ENCODE assay signal across 1 cellular context in the genomic region with DNA sequence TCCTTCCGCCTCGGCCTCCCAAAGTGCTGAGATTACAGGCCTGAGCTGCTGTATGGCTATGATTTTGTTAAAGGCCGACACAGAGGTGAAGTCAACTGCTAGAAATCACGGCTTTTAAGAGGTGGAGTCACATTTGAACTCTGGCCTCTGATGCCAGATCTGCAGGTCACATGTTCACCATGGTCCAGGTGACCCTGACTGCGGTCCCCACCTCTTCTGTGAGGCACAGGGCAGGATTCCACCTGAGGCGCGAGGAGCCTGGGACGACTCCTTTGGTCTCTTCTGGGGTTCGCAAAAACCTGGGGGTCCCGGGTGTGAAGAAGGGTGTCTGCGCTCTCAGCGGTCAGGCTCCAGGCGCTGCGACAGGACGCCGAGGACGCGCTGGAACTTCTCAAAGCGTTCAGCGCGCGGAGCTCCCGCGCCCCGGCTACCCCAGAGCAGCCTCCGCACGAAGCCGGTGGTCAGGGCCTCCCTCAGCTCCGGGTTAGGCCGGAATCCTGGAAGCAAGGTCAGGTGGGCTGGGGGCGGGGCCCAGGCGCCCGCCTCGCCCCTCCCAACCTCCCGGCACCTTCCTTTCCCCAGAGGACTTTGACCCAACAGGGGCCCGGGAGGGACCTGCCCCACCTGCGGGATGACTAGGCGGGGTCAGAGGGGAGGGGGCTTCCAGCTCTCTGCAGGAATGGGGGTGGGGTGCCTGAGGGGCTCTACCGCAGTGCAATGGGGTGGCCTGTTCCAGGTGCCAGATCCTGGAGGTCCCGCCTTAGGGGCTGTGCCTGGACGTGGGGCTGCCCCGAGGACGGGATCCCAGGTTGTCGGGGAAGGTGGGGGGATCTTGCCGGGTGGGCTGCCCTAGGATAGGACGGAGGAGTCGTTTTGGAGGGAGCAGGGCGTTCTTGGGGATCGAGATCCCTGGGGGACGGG.
TF ChIP-seq lines count a peak whose summit lies in the region.

No MANE protein-coding gene starts in this region.

TF ChIP-seq in K562, 482 proteins besides CTCF, POLR2A, EP300 and RAD21 (continued from another document and continues in another):
- TF ChIP-seq, protein P1, sequence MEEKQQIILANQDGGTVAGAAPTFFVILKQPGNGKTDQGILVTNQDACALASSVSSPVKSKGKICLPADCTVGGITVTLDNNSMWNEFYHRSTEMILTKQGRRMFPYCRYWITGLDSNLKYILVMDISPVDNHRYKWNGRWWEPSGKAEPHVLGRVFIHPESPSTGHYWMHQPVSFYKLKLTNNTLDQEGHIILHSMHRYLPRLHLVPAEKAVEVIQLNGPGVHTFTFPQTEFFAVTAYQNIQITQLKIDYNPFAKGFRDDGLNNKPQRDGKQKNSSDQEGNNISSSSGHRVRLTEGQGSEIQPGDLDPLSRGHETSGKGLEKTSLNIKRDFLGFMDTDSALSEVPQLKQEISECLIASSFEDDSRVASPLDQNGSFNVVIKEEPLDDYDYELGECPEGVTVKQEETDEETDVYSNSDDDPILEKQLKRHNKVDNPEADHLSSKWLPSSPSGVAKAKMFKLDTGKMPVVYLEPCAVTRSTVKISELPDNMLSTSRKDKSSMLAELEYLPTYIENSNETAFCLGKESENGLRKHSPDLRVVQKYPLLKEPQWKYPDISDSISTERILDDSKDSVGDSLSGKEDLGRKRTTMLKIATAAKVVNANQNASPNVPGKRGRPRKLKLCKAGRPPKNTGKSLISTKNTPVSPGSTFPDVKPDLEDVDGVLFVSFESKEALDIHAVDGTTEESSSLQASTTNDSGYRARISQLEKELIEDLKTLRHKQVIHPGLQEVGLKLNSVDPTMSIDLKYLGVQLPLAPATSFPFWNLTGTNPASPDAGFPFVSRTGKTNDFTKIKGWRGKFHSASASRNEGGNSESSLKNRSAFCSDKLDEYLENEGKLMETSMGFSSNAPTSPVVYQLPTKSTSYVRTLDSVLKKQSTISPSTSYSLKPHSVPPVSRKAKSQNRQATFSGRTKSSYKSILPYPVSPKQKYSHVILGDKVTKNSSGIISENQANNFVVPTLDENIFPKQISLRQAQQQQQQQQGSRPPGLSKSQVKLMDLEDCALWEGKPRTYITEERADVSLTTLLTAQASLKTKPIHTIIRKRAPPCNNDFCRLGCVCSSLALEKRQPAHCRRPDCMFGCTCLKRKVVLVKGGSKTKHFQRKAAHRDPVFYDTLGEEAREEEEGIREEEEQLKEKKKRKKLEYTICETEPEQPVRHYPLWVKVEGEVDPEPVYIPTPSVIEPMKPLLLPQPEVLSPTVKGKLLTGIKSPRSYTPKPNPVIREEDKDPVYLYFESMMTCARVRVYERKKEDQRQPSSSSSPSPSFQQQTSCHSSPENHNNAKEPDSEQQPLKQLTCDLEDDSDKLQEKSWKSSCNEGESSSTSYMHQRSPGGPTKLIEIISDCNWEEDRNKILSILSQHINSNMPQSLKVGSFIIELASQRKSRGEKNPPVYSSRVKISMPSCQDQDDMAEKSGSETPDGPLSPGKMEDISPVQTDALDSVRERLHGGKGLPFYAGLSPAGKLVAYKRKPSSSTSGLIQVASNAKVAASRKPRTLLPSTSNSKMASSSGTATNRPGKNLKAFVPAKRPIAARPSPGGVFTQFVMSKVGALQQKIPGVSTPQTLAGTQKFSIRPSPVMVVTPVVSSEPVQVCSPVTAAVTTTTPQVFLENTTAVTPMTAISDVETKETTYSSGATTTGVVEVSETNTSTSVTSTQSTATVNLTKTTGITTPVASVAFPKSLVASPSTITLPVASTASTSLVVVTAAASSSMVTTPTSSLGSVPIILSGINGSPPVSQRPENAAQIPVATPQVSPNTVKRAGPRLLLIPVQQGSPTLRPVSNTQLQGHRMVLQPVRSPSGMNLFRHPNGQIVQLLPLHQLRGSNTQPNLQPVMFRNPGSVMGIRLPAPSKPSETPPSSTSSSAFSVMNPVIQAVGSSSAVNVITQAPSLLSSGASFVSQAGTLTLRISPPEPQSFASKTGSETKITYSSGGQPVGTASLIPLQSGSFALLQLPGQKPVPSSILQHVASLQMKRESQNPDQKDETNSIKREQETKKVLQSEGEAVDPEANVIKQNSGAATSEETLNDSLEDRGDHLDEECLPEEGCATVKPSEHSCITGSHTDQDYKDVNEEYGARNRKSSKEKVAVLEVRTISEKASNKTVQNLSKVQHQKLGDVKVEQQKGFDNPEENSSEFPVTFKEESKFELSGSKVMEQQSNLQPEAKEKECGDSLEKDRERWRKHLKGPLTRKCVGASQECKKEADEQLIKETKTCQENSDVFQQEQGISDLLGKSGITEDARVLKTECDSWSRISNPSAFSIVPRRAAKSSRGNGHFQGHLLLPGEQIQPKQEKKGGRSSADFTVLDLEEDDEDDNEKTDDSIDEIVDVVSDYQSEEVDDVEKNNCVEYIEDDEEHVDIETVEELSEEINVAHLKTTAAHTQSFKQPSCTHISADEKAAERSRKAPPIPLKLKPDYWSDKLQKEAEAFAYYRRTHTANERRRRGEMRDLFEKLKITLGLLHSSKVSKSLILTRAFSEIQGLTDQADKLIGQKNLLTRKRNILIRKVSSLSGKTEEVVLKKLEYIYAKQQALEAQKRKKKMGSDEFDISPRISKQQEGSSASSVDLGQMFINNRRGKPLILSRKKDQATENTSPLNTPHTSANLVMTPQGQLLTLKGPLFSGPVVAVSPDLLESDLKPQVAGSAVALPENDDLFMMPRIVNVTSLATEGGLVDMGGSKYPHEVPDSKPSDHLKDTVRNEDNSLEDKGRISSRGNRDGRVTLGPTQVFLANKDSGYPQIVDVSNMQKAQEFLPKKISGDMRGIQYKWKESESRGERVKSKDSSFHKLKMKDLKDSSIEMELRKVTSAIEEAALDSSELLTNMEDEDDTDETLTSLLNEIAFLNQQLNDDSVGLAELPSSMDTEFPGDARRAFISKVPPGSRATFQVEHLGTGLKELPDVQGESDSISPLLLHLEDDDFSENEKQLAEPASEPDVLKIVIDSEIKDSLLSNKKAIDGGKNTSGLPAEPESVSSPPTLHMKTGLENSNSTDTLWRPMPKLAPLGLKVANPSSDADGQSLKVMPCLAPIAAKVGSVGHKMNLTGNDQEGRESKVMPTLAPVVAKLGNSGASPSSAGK (IDR thresholded peaks at IDR 0.05), result no peak
- TF ChIP-seq ZBTB7A (IDR thresholded peaks at IDR 0.05; ENCODE audit: borderline replicate concordance, control insufficient read depth, low read depth, low read length), result 0 out of 2 replicates have a peak, but pooled peaks have one; percentile 36
- no peak for TF ChIP-seq KLF13 (tag; IDR thresholded peaks at IDR 0.05; ENCODE audit: borderline replicate concordance, low read depth)
- TF ChIP-seq ZFP36 (IDR thresholded peaks at IDR 0.05; ENCODE audit: low read depth, low read length, partially characterized antibody), result no peak
- no peak for TF ChIP-seq CXXC5 (CRISPR knock-in tag; IDR thresholded peaks at IDR 0.05)
- peak; percentile 23 for TF ChIP-seq FIP1L1 (IDR thresholded peaks at IDR 0.05; ENCODE audit: low read depth, low read length, poor library complexity, severe bottlenecking)
- no peak for TF ChIP-seq KAT2B (IDR thresholded peaks at IDR 0.05; ENCODE audit: low read depth, low read length)
- TF ChIP-seq, protein P2, sequence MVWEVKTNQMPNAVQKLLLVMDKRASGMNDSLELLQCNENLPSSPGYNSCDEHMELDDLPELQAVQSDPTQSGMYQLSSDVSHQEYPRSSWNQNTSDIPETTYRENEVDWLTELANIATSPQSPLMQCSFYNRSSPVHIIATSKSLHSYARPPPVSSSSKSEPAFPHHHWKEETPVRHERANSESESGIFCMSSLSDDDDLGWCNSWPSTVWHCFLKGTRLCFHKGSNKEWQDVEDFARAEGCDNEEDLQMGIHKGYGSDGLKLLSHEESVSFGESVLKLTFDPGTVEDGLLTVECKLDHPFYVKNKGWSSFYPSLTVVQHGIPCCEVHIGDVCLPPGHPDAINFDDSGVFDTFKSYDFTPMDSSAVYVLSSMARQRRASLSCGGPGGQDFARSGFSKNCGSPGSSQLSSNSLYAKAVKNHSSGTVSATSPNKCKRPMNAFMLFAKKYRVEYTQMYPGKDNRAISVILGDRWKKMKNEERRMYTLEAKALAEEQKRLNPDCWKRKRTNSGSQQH (CRISPR knock-in tag; IDR thresholded peaks at IDR 0.05), result no peak
- TF ChIP-seq RBM22 (IDR thresholded peaks at IDR 0.05; ENCODE audit: low read depth, low read length, poor library complexity, severe bottlenecking), result peak; percentile 30
- TF ChIP-seq ZNF12 (CRISPR knock-in tag; IDR thresholded peaks at IDR 0.05), result no peak
- TF ChIP-seq PTRF (tag; IDR thresholded peaks at IDR 0.05), result no peak
- no peak for TF ChIP-seq CHD2 (IDR thresholded peaks at IDR 0.05; ENCODE audit: low read depth, low read length)
- TF ChIP-seq LCOR (CRISPR knock-in tag; IDR thresholded peaks at IDR 0.05), result no peak
- no peak for TF ChIP-seq PPARD (CRISPR knock-in tag; IDR thresholded peaks at IDR 0.05)
- TF ChIP-seq, protein P3, sequence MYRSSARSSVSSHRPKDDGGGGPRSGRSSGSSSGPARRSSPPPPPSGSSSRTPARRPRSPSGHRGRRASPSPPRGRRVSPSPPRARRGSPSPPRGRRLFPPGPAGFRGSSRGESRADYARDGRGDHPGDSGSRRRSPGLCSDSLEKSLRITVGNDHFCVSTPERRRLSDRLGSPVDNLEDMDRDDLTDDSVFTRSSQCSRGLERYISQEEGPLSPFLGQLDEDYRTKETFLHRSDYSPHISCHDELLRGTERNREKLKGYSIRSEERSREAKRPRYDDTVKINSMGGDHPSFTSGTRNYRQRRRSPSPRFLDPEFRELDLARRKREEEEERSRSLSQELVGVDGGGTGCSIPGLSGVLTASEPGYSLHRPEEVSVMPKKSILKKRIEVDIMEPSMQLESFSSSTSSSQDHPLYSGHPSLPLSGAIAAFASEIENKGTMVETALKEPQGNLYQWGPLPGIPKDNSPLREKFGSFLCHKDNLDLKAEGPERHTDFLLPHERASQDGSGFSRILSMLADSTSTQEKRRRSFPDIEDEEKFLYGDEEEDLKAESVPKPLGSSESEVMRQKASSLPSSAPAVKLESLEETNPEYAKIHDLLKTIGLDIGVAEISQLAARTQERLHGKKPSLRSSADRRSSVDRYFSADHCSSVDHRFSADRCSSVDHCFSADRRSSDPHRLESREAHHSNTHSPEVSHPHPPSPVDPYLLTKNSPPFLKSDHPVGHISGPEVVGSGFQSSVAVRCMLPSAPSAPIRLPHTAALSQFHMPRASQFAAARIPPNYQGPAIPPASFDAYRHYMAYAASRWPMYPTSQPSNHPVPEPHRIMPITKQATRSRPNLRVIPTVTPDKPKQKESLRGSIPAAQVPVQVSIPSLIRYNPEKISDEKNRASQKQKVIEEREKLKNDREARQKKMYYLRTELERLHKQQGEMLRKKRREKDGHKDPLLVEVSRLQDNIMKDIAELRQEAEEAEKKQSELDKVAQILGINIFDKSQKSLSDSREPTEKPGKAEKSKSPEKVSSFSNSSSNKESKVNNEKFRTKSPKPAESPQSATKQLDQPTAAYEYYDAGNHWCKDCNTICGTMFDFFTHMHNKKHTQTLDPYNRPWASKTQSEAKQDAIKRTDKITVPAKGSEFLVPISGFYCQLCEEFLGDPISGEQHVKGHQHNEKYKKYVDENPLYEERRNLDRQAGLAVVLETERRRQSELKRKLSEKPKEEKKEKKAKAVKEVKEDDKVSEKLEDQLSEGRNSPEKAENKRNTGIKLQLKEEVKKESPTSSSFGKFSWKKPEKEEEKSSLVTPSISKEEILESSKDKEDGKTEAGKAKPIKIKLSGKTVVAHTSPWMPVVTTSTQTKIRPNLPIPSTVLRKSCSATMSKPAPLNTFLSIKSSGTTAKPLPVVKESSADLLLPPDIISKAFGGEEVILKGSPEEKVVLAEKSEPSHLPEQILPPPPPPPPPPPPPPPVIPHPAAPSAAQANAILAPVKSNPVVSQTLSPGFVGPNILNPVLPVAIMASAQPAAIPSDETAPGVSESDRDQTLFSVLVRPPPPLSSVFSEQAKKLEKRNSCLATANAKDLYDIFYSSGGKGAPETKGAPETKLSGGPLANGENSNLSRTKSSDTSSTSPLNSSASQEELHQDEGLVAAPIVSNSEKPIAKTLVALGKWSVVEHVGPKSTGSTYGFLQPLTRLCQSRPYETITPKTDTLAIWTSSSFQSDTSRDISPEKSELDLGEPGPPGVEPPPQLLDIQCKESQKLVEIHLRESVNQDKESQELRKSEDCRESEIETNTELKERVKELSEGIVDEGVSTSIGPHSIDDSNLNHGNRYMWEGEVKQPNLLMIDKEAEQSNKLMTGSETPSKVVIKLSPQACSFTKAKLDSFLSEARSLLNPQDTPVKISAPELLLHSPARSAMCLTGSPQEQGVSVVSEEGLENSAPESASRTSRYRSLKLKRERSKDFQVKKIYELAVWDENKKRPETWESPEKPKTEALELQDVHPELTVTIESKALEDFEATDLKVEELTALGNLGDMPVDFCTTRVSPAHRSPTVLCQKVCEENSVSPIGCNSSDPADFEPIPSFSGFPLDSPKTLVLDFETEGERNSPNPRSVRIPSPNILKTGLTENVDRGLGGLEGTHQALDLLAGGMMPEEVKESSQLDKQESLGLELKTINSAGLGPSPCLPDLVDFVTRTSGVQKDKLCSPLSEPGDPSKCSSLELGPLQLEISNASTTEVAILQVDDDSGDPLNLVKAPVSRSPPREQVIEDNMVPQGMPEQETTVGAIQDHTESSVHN (IDR thresholded peaks at IDR 0.05; ENCODE audit: borderline replicate concordance in 1 of 2, low read depth in 1 of 2), result no peak
- no peak for TF ChIP-seq HDAC1 (IDR thresholded peaks at IDR 0.05)
- no peak for TF ChIP-seq TAF9B (IDR thresholded peaks at IDR 0.05; ENCODE audit: partially characterized antibody)
- no peak for TF ChIP-seq ZNF41 (CRISPR knock-in tag; conservative IDR thresholded peaks at IDR 0.05)
- peak; percentile 64 for TF ChIP-seq POLR2G (IDR thresholded peaks at IDR 0.05; ENCODE audit: low read depth, low read length)
- TF ChIP-seq ZNF217 (CRISPR knock-in tag; IDR thresholded peaks at IDR 0.05), result no peak
- TF ChIP-seq, protein P4, sequence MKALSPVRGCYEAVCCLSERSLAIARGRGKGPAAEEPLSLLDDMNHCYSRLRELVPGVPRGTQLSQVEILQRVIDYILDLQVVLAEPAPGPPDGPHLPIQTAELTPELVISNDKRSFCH (CRISPR knock-in tag; IDR thresholded peaks at IDR 0.05), result no peak
- TF ChIP-seq, protein P4 (tag; IDR thresholded peaks at IDR 0.05), result no peak
- TF ChIP-seq ZKSCAN3 (CRISPR knock-in tag; IDR thresholded peaks at IDR 0.05), result no peak
- no peak for TF ChIP-seq NCOA1 (IDR thresholded peaks at IDR 0.05; ENCODE audit: low read depth)
- peak; percentile 64; the same call in 1 of the 2 replicates for TF ChIP-seq TGIF2 (CRISPR knock-in tag; IDR thresholded peaks at IDR 0.05)
- TF ChIP-seq CHCHD3 (CRISPR knock-in tag; IDR thresholded peaks at IDR 0.05), result no peak
- TF ChIP-seq CBX1 (IDR thresholded peaks at IDR 0.05; ENCODE audit: low read depth), result no peak
- no peak for TF ChIP-seq ZNF75A (CRISPR knock-in tag; IDR thresholded peaks at IDR 0.05)
- TF ChIP-seq, protein P5, sequence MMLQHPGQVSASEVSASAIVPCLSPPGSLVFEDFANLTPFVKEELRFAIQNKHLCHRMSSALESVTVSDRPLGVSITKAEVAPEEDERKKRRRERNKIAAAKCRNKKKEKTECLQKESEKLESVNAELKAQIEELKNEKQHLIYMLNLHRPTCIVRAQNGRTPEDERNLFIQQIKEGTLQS (IDR thresholded peaks at IDR 0.05), result no peak
- TF ChIP-seq, protein P5 (CRISPR knock-in tag; conservative IDR thresholded peaks at IDR 0.05), result no peak
- no peak for TF ChIP-seq ZNF696 (CRISPR knock-in tag; conservative IDR thresholded peaks at IDR 0.05)
- TF ChIP-seq MAFF (IDR thresholded peaks at IDR 0.05; ENCODE audit: low read length), result no peak
- TF ChIP-seq ZBTB1 (CRISPR knock-in tag; IDR thresholded peaks at IDR 0.05; ENCODE audit: borderline replicate concordance, low read depth), result no peak
- no peak for TF ChIP-seq BCL6 (CRISPR knock-in tag; IDR thresholded peaks at IDR 0.05)
